ENCODE assay signal across 13 cellular contexts in the genomic region with DNA sequence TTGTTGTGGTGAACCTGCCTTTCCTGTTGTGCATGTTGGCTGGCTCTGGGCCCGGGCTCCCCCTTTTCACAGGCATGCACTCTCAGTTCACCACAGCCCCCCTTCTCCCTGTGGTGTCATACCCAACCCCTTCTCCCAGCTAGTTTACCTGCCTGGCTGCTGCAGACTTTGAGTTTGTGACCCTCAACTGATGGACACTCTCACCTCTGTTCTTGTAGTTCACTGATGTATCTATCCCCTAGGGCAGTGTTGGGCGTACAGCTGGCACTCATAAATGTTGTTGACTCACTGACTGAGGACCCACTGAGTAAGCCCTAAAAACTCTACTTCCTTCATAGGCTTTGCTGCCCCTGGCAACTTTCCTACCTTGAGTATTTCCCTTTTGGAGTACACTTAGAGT. TPM values are rescaled to one million over a fixed set of nuclear protein-coding genes. Genes with fewer than 3 reads are reported as not detected.
DNase-seq lines count a peak whose midpoint lies in the region; ATAC-seq and TF ChIP-seq lines count a peak whose summit lies in the region.
"Had no signal": no experiment of that assay in that cellular context is flagged by ENCODE, and none has a peak within 500 bp of the region (broad histone marks: within the 10 kb centered on the region; RNA-seq: fewer than 3 reads in every experiment).

No MANE protein-coding gene starts in this region.

- H3K18ac ChIP-seq in H9 (ENCODE audit: insufficient read length, low read depth, low read length): no peak overlapping the region

- no peak overlapping the region for H2BK5ac ChIP-seq in H9 (ENCODE audit: insufficient read length, low read length)

- H4K8ac ChIP-seq in H9 (replicated peaks; ENCODE audit: insufficient read length, low read depth, low read length): no peak overlapping the region

- ATAC-seq in activated CD8-positive, alpha-beta T cell treated with anti-CD3 and anti-CD28 coated beads for 36 hours: peak; percentile 48

- H2BK120ac ChIP-seq in H9 (ENCODE audit: low read depth, low read length, poor library complexity, severe bottlenecking): no peak overlapping the region

- no peaks in the 10 kb centered on the region for H3K79me1 ChIP-seq in H9 (ENCODE audit: insufficient read depth, low read depth, low read length, poor library complexity, severe bottlenecking)

- H4K5ac ChIP-seq in H9 (ENCODE audit: insufficient read length, low read depth, low read length): no peak overlapping the region

- no peaks in the 10 kb centered on the region for H3K4me1 Mint-ChIP-seq in H9
- H3K4me1 Mint-ChIP-seq in activated CD8-positive, alpha-beta T cell treated with anti-CD3 and anti-CD28 coated beads for 36 hours (ENCODE audit: low read depth): peaks cover 18% of the 10 kb centered on the region

- H3K56ac ChIP-seq in H9 (ENCODE audit: insufficient read length, low read depth, low read length): no peak overlapping the region

- no peaks in the 10 kb centered on the region for H3K79me2 ChIP-seq in H9 (ENCODE audit: insufficient read depth, low read length)

- no peaks in the 10 kb centered on the region for H3K9me3 Mint-ChIP-seq in H9
- peaks cover 1% of the 10 kb centered on the region for H3K9me3 Mint-ChIP-seq in activated CD8-positive, alpha-beta T cell treated with anti-CD3 and anti-CD28 coated beads for 36 hours

- CTCF ChIA-PET in activated CD8-positive, alpha-beta T cell treated with anti-CD3 and anti-CD28 coated beads for 36 hours (lab: Charles Lee): interaction anchor here (1.2 kb wide), 1 partner anchor 37 kb away, joined by 3 read pairs; no protein-coding TSS in a partner anchor

- H3K23me2 ChIP-seq in H9 (ENCODE audit: insufficient read length, low read depth, low read length, poor library complexity, severe bottlenecking): no peaks in the 10 kb centered on the region

- H3K4me2 ChIP-seq in H9 (ENCODE audit: insufficient read depth, insufficient read length, low read length): no peak overlapping the region

- H4K20me1 ChIP-seq in H9 (ENCODE audit: control insufficient read depth, insufficient read depth, insufficient read length): no peaks in the 10 kb centered on the region

- H2AFZ ChIP-seq in H9 (ENCODE audit: low read length): no peak overlapping the region

- H3K9me3 ChIP-seq in H9 (ENCODE audit: control insufficient read depth, low read depth, low read length): no peaks in the 10 kb centered on the region

- H2BK20ac ChIP-seq in H9 (ENCODE audit: low read depth, low read length, poor library complexity, severe bottlenecking): no peak overlapping the region

- no peak overlapping the region for H3T11ph ChIP-seq in H9 (ENCODE audit: low read length)

- POLR2A ChIA-PET in activated CD8-positive, alpha-beta T cell treated with anti-CD3 and anti-CD28 coated beads for 36 hours (lab: Charles Lee): interaction anchor here (1.2 kb wide), 1 partner anchor 9 kb away, joined by 3 read pairs; no protein-coding TSS in a partner anchor

- no peak for TF ChIP-seq CTCF in H9 (conservative IDR thresholded peaks at IDR 0.05)
- TF ChIP-seq CTCF in activated CD8-positive, alpha-beta T cell treated with anti-CD3 and anti-CD28 coated beads for 36 hours (IDR thresholded peaks at IDR 0.05): no peak

- H2AK5ac ChIP-seq in H9 (ENCODE audit: insufficient read length, low read length): no peak overlapping the region

- 0 out of 7 replicates have a peak overlapping the region, but pooled peaks of 2 of the 3 experiments have one; percentile 1 to 12 for H3K27ac Mint-ChIP-seq in H9
- no peak overlapping the region for H3K27ac Mint-ChIP-seq in activated CD8-positive, alpha-beta T cell treated with anti-CD3 and anti-CD28 coated beads for 36 hours

- no peaks in the 10 kb centered on the region for H3K27me3 ChIP-seq in H9 (ENCODE audit: insufficient read depth, low read length)

- intact Hi-C loops in activated CD8-positive, alpha-beta T cell treated with anti-CD3 and anti-CD28 coated beads for 36 hours (cut with micrococcal nuclease): no loop called here

- no peak overlapping the region for H4K91ac ChIP-seq in H9 (ENCODE audit: insufficient read length, low read depth, low read length)

- no peaks in the 10 kb centered on the region for H3K36me3 Mint-ChIP-seq in H9 (ENCODE audit: insufficient read depth in 1 of 3, low read depth in 3 of 3)
- no peaks in the 10 kb centered on the region for H3K36me3 Mint-ChIP-seq in activated CD8-positive, alpha-beta T cell treated with anti-CD3 and anti-CD28 coated beads for 36 hours (ENCODE audit: low read depth)

- H3K4me3 Mint-ChIP-seq in H9: no peak overlapping the region
- H3K4me3 Mint-ChIP-seq in activated CD8-positive, alpha-beta T cell treated with anti-CD3 and anti-CD28 coated beads for 36 hours: no peak overlapping the region

- no peak overlapping the region for H3K23ac ChIP-seq in H9 (ENCODE audit: insufficient read length, low read depth, low read length)

- H3K4me1 ChIP-seq in H9 (ENCODE audit: insufficient read depth, low read length): no peaks in the 10 kb centered on the region

- DNase-seq in AG20443 (ENCODE audit: low spot score): peak; percentile 27
- DNase-seq in H9: no peak
- peak; percentile 30 for DNase-seq in activated CD8-positive, alpha-beta T cell treated with anti-CD3 and anti-CD28 coated beads for 36 hours
- DNase-seq in islet precursor cell: peak; percentile 89
- no peak for DNase-seq in COR-L47 (lab: John Stamatoyannopoulos, UW)
- no peak for DNase-seq in NCI-H1092 treated with DMSO at 0.1 percent for 48 hours (lab: John Stamatoyannopoulos, UW)
- DNase-seq in AG08396 (ENCODE audit: low spot score): no peak
- DNase-seq in DMS 273 (lab: John Stamatoyannopoulos, UW; ENCODE audit: unreplicated experiment): no peak
- DNase-seq: DMS79 treated with DMSO at 0.1 percent for 48 hours, glutamatergic neuron, NCI-H1694, small intestine had no signal

- WGBS in H9 (ENCODE audit: extremely low coverage, insufficient read length, low lambda C conversion rate): no CpG with 5 or more reads among the region's 2 CpGs

- no peak overlapping the region for H3K14ac ChIP-seq in H9 (ENCODE audit: insufficient read depth, low read length)

- no peaks in the 10 kb centered on the region; the same call in 1 of the 2 replicates for H3K27me3 Mint-ChIP-seq in H9 (ENCODE audit: low read depth)
- H3K27me3 Mint-ChIP-seq in activated CD8-positive, alpha-beta T cell treated with anti-CD3 and anti-CD28 coated beads for 36 hours: no peaks in the 10 kb centered on the region

- H3K4ac ChIP-seq in H9 (ENCODE audit: low read depth, low read length): no peak overlapping the region

- H2BK15ac ChIP-seq in H9 (ENCODE audit: low read depth, low read length): no peak overlapping the region

- no peak overlapping the region for H3K9ac ChIP-seq in H9 (ENCODE audit: extremely low read depth, insufficient read length, low read length)

- no peak overlapping the region for H3K27ac ChIP-seq in H9 (ENCODE audit: insufficient read length, low read depth, low read length)

- no peak overlapping the region for H2BK12ac ChIP-seq in H9 (ENCODE audit: insufficient read length, low read depth, low read length)

RNA-seq across cellular contexts. Expression of a gene that starts 54.9 kb away (rescaled TPM):
- not detected in 2 replicates for total RNA-seq in H9 (2021)
- not detected for total RNA-seq in activated CD8-positive, alpha-beta T cell treated with anti-CD3 and anti-CD28 coated beads for 36 hours
- total RNA-seq: cardiac septum had no signal

Comparison
In these comparisons a context has a peak if more than half of its experiments do, and no peak if none do; other contexts are left out.
1. DNase-seq: peak in AG20443 (single experiment), activated CD8-positive, alpha-beta T cell treated with anti-CD3 and anti-CD28 coated beads for 36 hours (single experiment) and islet precursor cell (single experiment); none in H9 (single experiment), COR-L47 (single experiment), NCI-H1092 treated with DMSO at 0.1 percent for 48 hours (single experiment), AG08396 (single experiment) and DMS 273 (single experiment).